Comparison of ENCODE assay signal across 8 cellular contexts in the genomic region with DNA sequence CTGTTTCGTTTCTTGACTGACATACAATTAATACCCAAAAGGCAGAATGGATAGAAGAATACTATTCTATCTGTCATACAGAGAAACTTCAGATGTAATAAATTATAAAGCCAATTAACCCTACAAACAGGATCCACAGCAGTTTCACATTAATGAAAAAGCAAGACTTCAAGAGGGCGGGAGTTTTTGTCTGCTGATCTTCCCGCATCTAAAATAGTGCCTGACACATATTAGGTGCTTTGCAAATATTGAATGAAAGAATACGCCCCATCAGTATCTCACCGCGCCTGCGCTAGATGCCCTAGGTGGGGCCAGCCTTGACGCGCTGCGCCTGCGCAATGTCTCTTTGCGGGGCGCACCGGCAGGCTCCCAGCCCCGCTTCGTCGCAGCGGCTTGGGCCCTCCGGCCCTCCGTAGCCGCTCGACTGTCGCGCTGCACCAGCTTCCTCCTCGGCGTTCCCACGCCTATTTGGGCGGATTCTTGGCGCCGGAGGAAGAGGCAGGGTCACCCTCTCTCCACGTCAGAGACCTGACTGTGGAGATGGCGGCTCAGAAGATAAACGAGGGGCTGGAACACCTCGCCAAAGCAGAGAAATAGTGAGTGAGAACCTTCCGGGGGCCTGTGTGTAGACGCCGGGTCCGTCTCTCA.
A peak's percentile ranks its signal among the peaks of the same experiment; 100 is the strongest.
DNase-seq lines count a peak whose midpoint lies in the region; ATAC-seq lines count a peak whose summit lies in the region.

A gene (plus strand): TSS at position 465 of the 648 bp plus-strand sequence. CDS start 76 bp downstream, at position 541.

- ATAC-seq in GM18909 (IDR thresholded peaks at IDR 0.05; ENCODE audit: poor library complexity, unreplicated experiment) (peak; percentile 85), HG03175 (IDR thresholded peaks at IDR 0.05; ENCODE audit: unreplicated experiment) (peak; percentile 73)

- peak; percentile 99 for DNase-seq in AG08395 (ENCODE audit: low spot score)
- peak; percentile 83 for DNase-seq in NCI-H345 treated with DMSO at 0.1 percent for 48 hours (lab: John Stamatoyannopoulos, UW; ENCODE audit: unreplicated experiment)
- peak; percentile 69 to 81 (median 78) for DNase-seq in activated CD4-positive, CD25-positive, alpha-beta regulatory T cell (lab: John Stamatoyannopoulos, UW)
- peak; percentile 94 for DNase-seq in central memory CD4-positive, alpha-beta T cell
- peak; percentile 92 for DNase-seq in iris pigment epithelial cell (ENCODE audit: low read depth)
- peak; percentile 80 to 83 for DNase-seq in stimulated activated CD4-positive, alpha-beta T cell treated with anti-CD3 and anti-CD28 coated beads, Interleukin-12 subunit alpha, Interleukin-12 subunit beta, amount 100 ng/mL, for 24 hours (ENCODE audit: low read depth in 2 of 2)

Comparison
In these comparisons a context has a peak if more than half of its experiments do, and no peak if none do; other contexts are left out.
1. Peak in every context shown above with its lines: DNase-seq and ATAC-seq.